Comparison of ENCODE assay signal across 1 cellular context in the genomic region with DNA sequence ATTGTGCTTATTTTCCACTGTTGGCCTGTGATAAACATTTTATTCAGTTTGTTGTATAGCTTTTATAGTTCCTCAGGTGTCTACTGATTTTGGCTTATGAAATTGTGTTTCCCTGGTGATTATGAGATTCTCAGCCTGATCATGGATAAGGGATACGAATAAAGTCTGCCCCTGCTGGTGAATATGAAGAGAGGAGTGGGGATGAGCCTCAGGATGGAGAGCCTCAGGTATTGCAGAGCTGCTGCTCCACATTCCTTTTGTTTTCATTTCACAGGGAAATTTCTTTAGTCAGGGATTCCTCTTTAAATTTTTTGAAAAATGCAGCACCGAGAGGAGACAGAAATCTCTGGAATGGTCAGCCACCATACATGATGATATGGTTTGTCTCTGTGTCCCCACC.
TF ChIP-seq lines count a peak whose summit lies in the region.

No MANE protein-coding gene starts in this region.

TF ChIP-seq in K562, 482 proteins besides CTCF, POLR2A, EP300 and RAD21:
- TF ChIP-seq RFX1 (IDR thresholded peaks at IDR 0.05): 0 out of 2 replicates have a peak, but pooled peaks have one; percentile 12
- no peak for TF ChIP-seq BRD4 (IDR thresholded peaks at IDR 0.05)
